In genomic region chr4:88104902-88105610, GRCh38 we compare ENCODE assay signal across 13 cellular contexts. TPM values are rescaled to one million over a fixed set of nuclear protein-coding genes. Genes with fewer than 3 reads are reported as not detected.
DNase-seq lines count a peak whose midpoint lies in the region; ATAC-seq and TF ChIP-seq lines count a peak whose summit lies in the region.
"Had no signal": no experiment of that assay in that cellular context is flagged by ENCODE, and none has a peak within 500 bp of the region (broad histone marks: within the 10 kb centered on the region; RNA-seq: fewer than 3 reads in every experiment).

No MANE protein-coding gene starts in this region.

- H3K4me3 Mint-ChIP-seq in natural killer cell treated with Interleukin-12 subunit alpha and Interleukin-12 subunit beta and Interleukin-15 and Interleukin-18, amount 100 ng/mL, for 72 hours = no peak overlapping the region
- H3K4me3 Mint-ChIP-seq: activated naive CD4-positive, alpha-beta T cell treated with anti-CD3 and anti-CD28 coated beads, Interleukin-2, amount 10 ng/mL, durations not matched to agents 7 days and 5 days; WTC11 had no signal

- H3K9me3 Mint-ChIP-seq in natural killer cell treated with Interleukin-12 subunit alpha and Interleukin-12 subunit beta and Interleukin-15 and Interleukin-18, amount 100 ng/mL, for 72 hours = no peaks in the 10 kb centered on the region
- H3K9me3 Mint-ChIP-seq: activated naive CD4-positive, alpha-beta T cell treated with anti-CD3 and anti-CD28 coated beads, Interleukin-2, amount 10 ng/mL, durations not matched to agents 7 days and 5 days; WTC11 had no signal

- H3K36me3 ChIP-seq in RWPE2 (ENCODE audit: low read depth) = no peaks in the 10 kb centered on the region

- H3K27ac ChIP-seq in RWPE2 (ENCODE audit: poor library complexity, severe bottlenecking) = peak overlapping the region; percentile 48

- no peak for TF ChIP-seq CTCF in RWPE2 (IDR thresholded peaks at IDR 0.05; ENCODE audit: poor library complexity, severe bottlenecking)
- no peak for TF ChIP-seq CTCF in fibroblast of pulmonary artery (IDR thresholded peaks at IDR 0.05; ENCODE audit: low read length, missing control alignments)

- ATAC-seq in RWPE2 (ENCODE audit: low read depth) (peak; percentile 75), GM19467 (IDR thresholded peaks at IDR 0.05; ENCODE audit: unreplicated experiment) (no peak), HG02623 (IDR thresholded peaks at IDR 0.05; ENCODE audit: unreplicated experiment) (no peak)
- ATAC-seq in natural killer cell treated with Interleukin-12 subunit alpha and Interleukin-12 subunit beta and Interleukin-15 and Interleukin-18, amount 100 ng/mL, for 72 hours = no peak
- ATAC-seq: WTC11 had no signal

- DNase-seq in NCI-H2107 treated with DMSO at 0.1 percent for 48 hours (lab: John Stamatoyannopoulos, UW; ENCODE audit: unreplicated experiment) (peak; percentile 49), NCI-H2107 (lab: John Stamatoyannopoulos, UW) (no peak), RWPE2 (ENCODE audit: low spot score) (no peak), fibroblast of pulmonary artery (ENCODE audit: low read depth) (peak; percentile 55), stromal cell of bone marrow (ENCODE audit: low read depth) (peak; percentile 47)
- no peak for DNase-seq in natural killer cell treated with Interleukin-12 subunit alpha and Interleukin-12 subunit beta and Interleukin-15 and Interleukin-18, amount 100 ng/mL, for 72 hours (ENCODE audit: low spot score)
- DNase-seq: activated naive CD4-positive, alpha-beta T cell treated with anti-CD3 and anti-CD28 coated beads, Interleukin-2, amount 10 ng/mL, durations not matched to agents 7 days and 5 days; AML-193; midbrain; stimulated activated naive CD4-positive, alpha-beta T cell treated with Interleukin-2 at 50 U/mL for 16 hours had no signal

- no peak overlapping the region for H3K27ac Mint-ChIP-seq in natural killer cell treated with Interleukin-12 subunit alpha and Interleukin-12 subunit beta and Interleukin-15 and Interleukin-18, amount 100 ng/mL, for 72 hours
- H3K27ac Mint-ChIP-seq: activated naive CD4-positive, alpha-beta T cell treated with anti-CD3 and anti-CD28 coated beads, Interleukin-2, amount 10 ng/mL, durations not matched to agents 7 days and 5 days; WTC11 had no signal

- no peaks in the 10 kb centered on the region for H3K4me1 Mint-ChIP-seq in natural killer cell treated with Interleukin-12 subunit alpha and Interleukin-12 subunit beta and Interleukin-15 and Interleukin-18, amount 100 ng/mL, for 72 hours (ENCODE audit: low read depth in 2 of 2)
- H3K4me1 Mint-ChIP-seq: activated naive CD4-positive, alpha-beta T cell treated with anti-CD3 and anti-CD28 coated beads, Interleukin-2, amount 10 ng/mL, durations not matched to agents 7 days and 5 days; WTC11 had no signal

- no peaks in the 10 kb centered on the region for H3K9me3 ChIP-seq in RWPE2 (ENCODE audit: severe bottlenecking)

- H3K4me3 ChIP-seq in RWPE2 (ENCODE audit: severe bottlenecking) (no peak overlapping the region), fibroblast of pulmonary artery (replicated peaks; ENCODE audit: low read depth, low read length) (no peak overlapping the region)

- peaks cover 26% of the 10 kb centered on the region for H3K4me1 ChIP-seq in RWPE2 (ENCODE audit: insufficient read depth, poor library complexity, severe bottlenecking)

- H3K27me3 ChIP-seq in RWPE2 (ENCODE audit: insufficient read depth, poor library complexity, severe bottlenecking) = no peaks in the 10 kb centered on the region

- no peaks in the 10 kb centered on the region for H3K36me3 Mint-ChIP-seq in natural killer cell treated with Interleukin-12 subunit alpha and Interleukin-12 subunit beta and Interleukin-15 and Interleukin-18, amount 100 ng/mL, for 72 hours
- H3K36me3 Mint-ChIP-seq: activated naive CD4-positive, alpha-beta T cell treated with anti-CD3 and anti-CD28 coated beads, Interleukin-2, amount 10 ng/mL, durations not matched to agents 7 days and 5 days; WTC11 had no signal

- H3K27me3 Mint-ChIP-seq in natural killer cell treated with Interleukin-12 subunit alpha and Interleukin-12 subunit beta and Interleukin-15 and Interleukin-18, amount 100 ng/mL, for 72 hours = no peaks in the 10 kb centered on the region

RNA-seq across cellular contexts. Expression of gene ABCG2, which starts 53.4 kb away (rescaled TPM):
- under 1 TPM; 0.48 to 0.50 TPM for total RNA-seq in natural killer cell treated with Interleukin-12 subunit alpha and Interleukin-12 subunit beta and Interleukin-15 and Interleukin-18, amount 100 ng/mL, for 72 hours

Comparison
In these comparisons a context has a peak if more than half of its experiments do, and no peak if none do; other contexts are left out.
1. DNase-seq: peak in NCI-H2107 treated with DMSO at 0.1 percent for 48 hours (single experiment), fibroblast of pulmonary artery (single experiment) and stromal cell of bone marrow (single experiment); none in NCI-H2107 (single experiment), RWPE2 (single experiment) and natural killer cell treated with Interleukin-12 subunit alpha and Interleukin-12 subunit beta and Interleukin-15 and Interleukin-18, amount 100 ng/mL, for 72 hours (single experiment).